ENCODE assay signal across 15 cellular contexts in genomic region chr9:21996858-21997257, GRCh38. TPM values are rescaled to one million over a fixed set of nuclear protein-coding genes. Genes with fewer than 3 reads are reported as not detected.
DNase-seq lines count a peak whose midpoint lies in the region; ATAC-seq and TF ChIP-seq lines count a peak whose summit lies in the region.
"Had no signal": no experiment of that assay in that cellular context is flagged by ENCODE, and none has a peak within 500 bp of the region (broad histone marks: within the 10 kb centered on the region; RNA-seq: fewer than 3 reads in every experiment).

No MANE protein-coding gene starts in this region.

- no peaks in the 10 kb centered on the region for H3K36me3 ChIP-seq in HEK293 (ENCODE audit: control insufficient read depth in 2 of 2, insufficient read depth in 1 of 2, low read length in 2 of 2)
- H3K36me3 ChIP-seq: prostate gland had no signal

- H3K27me3 Mint-ChIP-seq in WTC11 (ENCODE audit: low read depth) (peaks cover 93% of the 10 kb centered on the region), mesothelial cell of epicardium (ENCODE audit: low read depth) (peaks cover 7% of the 10 kb centered on the region)

- POLR2A ChIA-PET in HEK293 (lab: Yijun Ruan, JAX) (interaction anchor here (0.8 to 7.6 kb wide), 8 partner anchors 8 to 247 kb away, joined by 3 to 156 read pairs (median 5); partner anchors contain the start of gene CDKN2B), WTC11 (lab: Charles Lee) (no interaction called here)

- no peak for TF ChIP-seq CTCF in HEK293 (tag by site-specific recombination; IDR thresholded peaks at IDR 0.05)
- TF ChIP-seq CTCF in WTC11 (IDR thresholded peaks at IDR 0.05): no peak
- TF ChIP-seq CTCF in mesothelial cell of epicardium (IDR thresholded peaks at IDR 0.05; ENCODE audit: unreplicated experiment): no peak

- ATAC-seq in WTC11 (no peak), GM18519 (IDR thresholded peaks at IDR 0.05; ENCODE audit: low FRiP score, unreplicated experiment) (no peak)
- ATAC-seq: foreskin keratinocyte had no signal

- peak overlapping the region; percentile 59 for H3K4me3 ChIP-seq in HEK293 (ENCODE audit: low read depth, low read length)
- H3K4me3 ChIP-seq: prostate gland had no signal

- H3K4me1 ChIP-seq in HEK293 (ENCODE audit: control insufficient read depth, insufficient read depth, low read length): peaks cover 8% of the 10 kb centered on the region; the same call in 1 of the 2 replicates
- H3K4me1 ChIP-seq: prostate gland had no signal

- DNase-seq in NCI-H748 (lab: John Stamatoyannopoulos, UW; ENCODE audit: unreplicated experiment): peak; percentile 62
- no peak for DNase-seq in NCI-H748 treated with DMSO at 0.1 percent for 48 hours (lab: John Stamatoyannopoulos, UW)
- DNase-seq in WTC11 (ENCODE audit: low spot score): no peak
- no peak for DNase-seq in mesothelial cell of epicardium (ENCODE audit: low spot score in 2 of 2, unreplicated experiment in 2 of 2)
- DNase-seq in cortex of kidney (lab: John Stamatoyannopoulos, UW): no peak
- no peak for DNase-seq in nucleus accumbens (lab: John Stamatoyannopoulos, UW)
- DNase-seq: amygdala; effector CD4-positive, alpha-beta T cell; foreskin keratinocyte; NCI-H1048; trophoblast cell had no signal

- H3K4me3 Mint-ChIP-seq in WTC11 (peak overlapping the region; percentile 63), mesothelial cell of epicardium (peak overlapping the region; percentile 94)

- CTCF ChIA-PET in HEK293 (lab: Yijun Ruan, JAX): interaction anchor here (0.6 to 5.9 kb wide), 7 partner anchors 11 to 309 kb away, joined by 3 to 30 read pairs (median 4); partner anchors contain the start of gene CDKN2B
- CTCF ChIA-PET in WTC11 (lab: Charles Lee): interaction anchor here (0.7 to 4.3 kb wide), 7 partner anchors 10 to 28 kb away, joined by 3 to 42 read pairs (median 5); partner anchors contain the start of gene CDKN2B

- H3K4me1 Mint-ChIP-seq in WTC11 (peaks cover 36% of the 10 kb centered on the region), mesothelial cell of epicardium (peaks cover 16% of the 10 kb centered on the region)

- H3K9me3 ChIP-seq in HEK293 (ENCODE audit: control insufficient read depth, insufficient read depth, low read depth, low read length): no peaks in the 10 kb centered on the region
- H3K9me3 ChIP-seq: prostate gland had no signal

- no peaks in the 10 kb centered on the region for H3K36me3 Mint-ChIP-seq in WTC11
- H3K36me3 Mint-ChIP-seq in mesothelial cell of epicardium: no peaks in the 10 kb centered on the region

- H3K9me3 Mint-ChIP-seq in WTC11: no peaks in the 10 kb centered on the region
- no peaks in the 10 kb centered on the region for H3K9me3 Mint-ChIP-seq in mesothelial cell of epicardium

- H3K27ac Mint-ChIP-seq in WTC11 (no peak overlapping the region), mesothelial cell of epicardium (peak overlapping the region; percentile 31)

- peak overlapping the region; percentile 99 for H3K27ac ChIP-seq in HEK293 (ENCODE audit: extremely low read depth, low read depth, low read length)
- H3K27ac ChIP-seq: foreskin keratinocyte, prostate gland had no signal

TF ChIP-seq in HEK293, 187 proteins besides CTCF, POLR2A, EP300 and RAD21 (continues in another document):
- TF ChIP-seq ZNF791 (tag by site-specific recombination; IDR thresholded peaks at IDR 0.05): no peak
- TF ChIP-seq ZNF404 (tag by site-specific recombination; IDR thresholded peaks at IDR 0.05): no peak
- no peak for TF ChIP-seq ZNF184 (tag by site-specific recombination; IDR thresholded peaks at IDR 0.05)
- no peak for TF ChIP-seq ZNF426 (tag by site-specific recombination; IDR thresholded peaks at IDR 0.05)
- TF ChIP-seq PRDM10 (tag by site-specific recombination; IDR thresholded peaks at IDR 0.05): peak; percentile 51; the same call in 1 of the 2 replicates

TF ChIP-seq in WTC11, 78 proteins besides CTCF, POLR2A, EP300 and RAD21:
- TF ChIP-seq TCF7 (CRISPR knock-in tag; IDR thresholded peaks at IDR 0.05; ENCODE audit: low read depth): no peak

RNA-seq across cellular contexts. Expression of gene CDKN2B-AS1, which starts 2.3 kb away (rescaled TPM):
- total RNA-seq in WTC11 (2021) (0.21 to 0.24 TPM in 2 of 3 replicates, not detected in the other), mesothelial cell of epicardium (8.2 to 10.8 TPM (median 8.8 TPM) in 3 replicates)
- total RNA-seq: A172 had no signal

RNA-seq across cellular contexts. Expression of gene CDKN2A, which starts 2.7 kb away (rescaled TPM):
- total RNA-seq in WTC11 (2021) (0.50 to 0.57 TPM (median 0.57 TPM) in 3 replicates), mesothelial cell of epicardium (79.5 to 88.5 TPM (median 86.1 TPM) in 3 replicates)
- total RNA-seq: A172 had no signal

RNA-seq across cellular contexts. Expression of gene CDKN2B, which starts 12.2 kb away (rescaled TPM):
- 0.13 to 0.73 TPM (median 0.46 TPM) in 3 replicates for total RNA-seq in WTC11 (2021)
- total RNA-seq in mesothelial cell of epicardium: 40.3 to 47.6 TPM (median 45.2 TPM) in 3 replicates
- total RNA-seq: A172 had no signal

Comparison
In these comparisons a context has a peak if more than half of its experiments do, and no peak if none do; other contexts are left out.
1. RNA of gene CDKN2A, which starts 2.7 kb away (total RNA-seq): 79.5 to 88.5 TPM in mesothelial cell of epicardium; 0.50 to 0.57 TPM in WTC11; every median in the first group is over 10 times any median in the second.
2. RNA of gene CDKN2B, which starts 12.2 kb away (total RNA-seq): 40.3 to 47.6 TPM in mesothelial cell of epicardium; 0.13 to 0.73 TPM in WTC11; every median in the first group is over 10 times any median in the second.